ENCODE assay signal across 15 cellular contexts in the genomic region with DNA sequence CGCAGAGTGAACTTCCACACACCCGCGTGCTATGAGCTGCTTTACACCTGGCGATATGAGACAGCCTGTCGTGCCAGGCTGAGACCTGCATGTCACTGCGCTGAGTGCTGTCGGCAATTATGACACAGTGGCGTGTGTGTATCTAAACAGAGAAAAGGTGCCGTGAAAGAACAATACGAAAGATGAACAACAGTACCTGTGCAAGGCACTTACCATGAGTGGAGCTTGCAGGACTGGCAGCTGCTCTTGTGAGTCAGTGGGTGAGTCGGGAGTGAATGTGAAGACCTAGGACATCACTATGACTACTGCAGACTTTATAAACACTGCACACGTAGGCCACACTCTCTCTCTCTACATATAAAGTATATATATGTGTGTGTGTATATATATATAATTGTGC.
DNase-seq lines count a peak whose midpoint lies in the region; ATAC-seq, FAIRE-seq and TF ChIP-seq lines count a peak whose summit lies in the region.
"Had no signal": no experiment of that assay in that cellular context is flagged by ENCODE, and none has a peak within 500 bp of the region (broad histone marks: within the 10 kb centered on the region; RNA-seq: fewer than 3 reads in every experiment).

No MANE protein-coding gene starts in this region.

- H3K9me3 ChIP-seq in T-helper 17 cell (ENCODE audit: control insufficient read depth, low read length, poor library complexity, severe bottlenecking) (no peaks in the 10 kb centered on the region), endothelial cell of umbilical vein (replicated peaks; ENCODE audit: control insufficient read depth, insufficient read depth, low read length) (no peaks in the 10 kb centered on the region), upper lobe of right lung (no peaks in the 10 kb centered on the region)
- H3K9me3 ChIP-seq: lower lobe of right lung, right lobe of liver had no signal

- no peak for TF ChIP-seq CTCF in endothelial cell of umbilical vein (IDR thresholded peaks at IDR 0.05; ENCODE audit: extremely low read depth in 1 of 2, insufficient read depth in 1 of 2, low read depth in 1 of 2, low read length in 2 of 2)
- no peak for TF ChIP-seq CTCF in upper lobe of right lung (IDR thresholded peaks at IDR 0.05)

- no peaks in the 10 kb centered on the region for H3K79me2 ChIP-seq in endothelial cell of umbilical vein (ENCODE audit: control insufficient read depth, insufficient read depth, low read length)

- H3K4me3 ChIP-seq in endothelial cell of umbilical vein (replicated peaks in 1 of 3; ENCODE audit: insufficient read depth in 1 of 3, low read depth in 1 of 3, low read length in 3 of 3): no peak overlapping the region
- no peak overlapping the region for H3K4me3 ChIP-seq in upper lobe of right lung
- H3K4me3 ChIP-seq: lower lobe of right lung, right lobe of liver had no signal

- no peak for TF ChIP-seq POLR2A in endothelial cell of umbilical vein (IDR thresholded peaks at IDR 0.05; ENCODE audit: low read depth, low read length)

- no peak for ATAC-seq in T-helper 17 cell
- no peak for ATAC-seq in upper lobe of right lung
- no peak for ATAC-seq in HG02763 (IDR thresholded peaks at IDR 0.05; ENCODE audit: unreplicated experiment)
- ATAC-seq in HG02610 (IDR thresholded peaks at IDR 0.05; ENCODE audit: unreplicated experiment): no peak
- ATAC-seq: CD8-positive, alpha-beta T cell; lower lobe of right lung; right lobe of liver; Right ventricle myocardium inferior had no signal

- no peak overlapping the region for H3K4me2 ChIP-seq in endothelial cell of umbilical vein (ENCODE audit: insufficient read depth, low read length)

- intact Hi-C loops in endothelial cell of umbilical vein (cut with micrococcal nuclease) (no loop called here), upper lobe of right lung (cut with DNase I) (no loop called here)

- peak overlapping the region; percentile 92 for H3K27ac Mint-ChIP-seq in T-helper 17 cell
- H3K27ac Mint-ChIP-seq: CD8-positive, alpha-beta T cell had no signal

- peaks cover 35% of the 10 kb centered on the region for H3K4me1 Mint-ChIP-seq in T-helper 17 cell

- BruUV-seq in endothelial cell of umbilical vein (replicated peaks; lab: Mats Ljungman, UMichigan): no TSS peak

- DNase-seq in stimulated activated CD4-positive, alpha-beta T cell treated with anti-CD3 and anti-CD28 coated beads, Interleukin-15, amount 100 ng/mL, for 24 hours: peak; percentile 49
- no peak for DNase-seq in stimulated activated CD4-positive, alpha-beta T cell treated with anti-CD3 and anti-CD28 coated beads, Interleukin-12 subunit alpha, Interleukin-12 subunit beta, amount 100 ng/mL, for 4 hours
- DNase-seq in T-helper 17 cell: no peak
- no peak for DNase-seq in endothelial cell of umbilical vein (ENCODE audit: low read depth, low spot score)
- peak; percentile 44 for DNase-seq in upper lobe of right lung
- DNase-seq in NOMO-1 treated with dmso at 0.1 percent for 144 hours (lab: John Stamatoyannopoulos, UW; ENCODE audit: unreplicated experiment): no peak
- DNase-seq: CD8-positive, alpha-beta T cell; lower lobe of right lung; NCI-H1092 treated with DMSO at 0.1 percent for 48 hours; NCI-H526; right lobe of liver had no signal

- H3K27ac ChIP-seq in endothelial cell of umbilical vein (ENCODE audit: insufficient read depth, low read depth, low read length) (no peak overlapping the region), upper lobe of right lung (no peak overlapping the region)
- H3K27ac ChIP-seq: lower lobe of right lung, right lobe of liver had no signal

- no peaks in the 10 kb centered on the region for H3K9me1 ChIP-seq in endothelial cell of umbilical vein (replicated peaks; ENCODE audit: control insufficient read depth, extremely low read depth, insufficient read depth, low read length)

- no peak for FAIRE-seq in endothelial cell of umbilical vein (lab: Jason Lieb, UNC)

- peak overlapping the region; percentile 52 for H3K4me3 Mint-ChIP-seq in T-helper 17 cell
- H3K4me3 Mint-ChIP-seq: CD8-positive, alpha-beta T cell; neural crest cell had no signal

- POLR2A ChIA-PET in endothelial cell of umbilical vein (lab: Charles Lee): no interaction called here

- no peak overlapping the region for H3K9ac ChIP-seq in endothelial cell of umbilical vein (replicated peaks; ENCODE audit: extremely low read depth, insufficient read depth, low read length)

- no peaks in the 10 kb centered on the region for H3K36me3 ChIP-seq in endothelial cell of umbilical vein (ENCODE audit: control insufficient read depth in 2 of 2, extremely low read depth in 1 of 2, insufficient read depth in 2 of 2, low read length in 2 of 2)
- H3K36me3 ChIP-seq in upper lobe of right lung: no peaks in the 10 kb centered on the region
- H3K36me3 ChIP-seq: lower lobe of right lung, right lobe of liver had no signal

- H3K27me3 ChIP-seq in endothelial cell of umbilical vein (ENCODE audit: control insufficient read depth in 2 of 2, insufficient read depth in 2 of 2, low read length in 2 of 2) (no peaks in the 10 kb centered on the region), upper lobe of right lung (no peaks in the 10 kb centered on the region)
- H3K27me3 ChIP-seq: right lobe of liver had no signal

- dilution Hi-C loops in endothelial cell of umbilical vein (cut with MboI; ENCODE audit: extremely low pct_ligation_motif_present, low sequenced_read_pairs): no loop called here

- H3K4me1 ChIP-seq in endothelial cell of umbilical vein (ENCODE audit: control insufficient read depth, extremely low read depth, insufficient read depth, low read length) (peaks cover 2% of the 10 kb centered on the region), upper lobe of right lung (peaks cover 12% of the 10 kb centered on the region)

- CTCF ChIA-PET in endothelial cell of umbilical vein (lab: Charles Lee): interaction anchor here (0.9 kb wide), 1 partner anchor 20 kb away, joined by 3 read pairs; no protein-coding TSS in a partner anchor

- H4K20me1 ChIP-seq in endothelial cell of umbilical vein (replicated peaks; ENCODE audit: control insufficient read depth, extremely low read depth, insufficient read depth, low read length): no peaks in the 10 kb centered on the region

- no peak overlapping the region for H2AFZ ChIP-seq in endothelial cell of umbilical vein (ENCODE audit: low read depth, low read length)

- no peaks in the 10 kb centered on the region for H3K27me3 Mint-ChIP-seq in T-helper 17 cell

- no peaks in the 10 kb centered on the region for H3K36me3 Mint-ChIP-seq in T-helper 17 cell (ENCODE audit: low read depth)
- H3K36me3 Mint-ChIP-seq: CD8-positive, alpha-beta T cell had no signal

TF ChIP-seq in endothelial cell of umbilical vein, 7 proteins besides CTCF, POLR2A, EP300 and RAD21:
- TF ChIP-seq FOS (IDR thresholded peaks at IDR 0.05; ENCODE audit: borderline replicate concordance, insufficient read depth, low read length): peak; percentile 12
- TF ChIP-seq, protein P1, sequence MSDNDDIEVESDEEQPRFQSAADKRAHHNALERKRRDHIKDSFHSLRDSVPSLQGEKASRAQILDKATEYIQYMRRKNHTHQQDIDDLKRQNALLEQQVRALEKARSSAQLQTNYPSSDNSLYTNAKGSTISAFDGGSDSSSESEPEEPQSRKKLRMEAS (IDR thresholded peaks at IDR 0.05; ENCODE audit: insufficient read depth, insufficient read length): no peak
- TF ChIP-seq GATA2 (IDR thresholded peaks at IDR 0.05; ENCODE audit: insufficient read depth, insufficient read length, low read depth, low read length): no peak
- TF ChIP-seq JUN (IDR thresholded peaks at IDR 0.05; ENCODE audit: borderline replicate concordance, insufficient read depth, insufficient read length, low read depth): no peak
- no peak for TF ChIP-seq POLR2AphosphoS5 (IDR thresholded peaks at IDR 0.05; ENCODE audit: insufficient read depth, low read depth, low read length)
- no peak for TF ChIP-seq EZH2 (IDR thresholded peaks at IDR 0.05; ENCODE audit: borderline replicate concordance, low read depth, low read length, severe bottlenecking)
TF ChIP-seq in endothelial cell of umbilical vein: peak in this region for 1.

Comparison
In these comparisons a context has a peak if more than half of its experiments do, and no peak if none do; other contexts are left out.
1. DNase-seq: peak in stimulated activated CD4-positive, alpha-beta T cell treated with anti-CD3 and anti-CD28 coated beads, Interleukin-15, amount 100 ng/mL, for 24 hours (single experiment) and upper lobe of right lung (single experiment); none in stimulated activated CD4-positive, alpha-beta T cell treated with anti-CD3 and anti-CD28 coated beads, Interleukin-12 subunit alpha, Interleukin-12 subunit beta, amount 100 ng/mL, for 4 hours (single experiment), T-helper 17 cell (0 of 3), endothelial cell of umbilical vein (single experiment) and NOMO-1 treated with dmso at 0.1 percent for 144 hours (single experiment).